Comparison of ENCODE assay signal across 1 cellular context in the genomic region with DNA sequence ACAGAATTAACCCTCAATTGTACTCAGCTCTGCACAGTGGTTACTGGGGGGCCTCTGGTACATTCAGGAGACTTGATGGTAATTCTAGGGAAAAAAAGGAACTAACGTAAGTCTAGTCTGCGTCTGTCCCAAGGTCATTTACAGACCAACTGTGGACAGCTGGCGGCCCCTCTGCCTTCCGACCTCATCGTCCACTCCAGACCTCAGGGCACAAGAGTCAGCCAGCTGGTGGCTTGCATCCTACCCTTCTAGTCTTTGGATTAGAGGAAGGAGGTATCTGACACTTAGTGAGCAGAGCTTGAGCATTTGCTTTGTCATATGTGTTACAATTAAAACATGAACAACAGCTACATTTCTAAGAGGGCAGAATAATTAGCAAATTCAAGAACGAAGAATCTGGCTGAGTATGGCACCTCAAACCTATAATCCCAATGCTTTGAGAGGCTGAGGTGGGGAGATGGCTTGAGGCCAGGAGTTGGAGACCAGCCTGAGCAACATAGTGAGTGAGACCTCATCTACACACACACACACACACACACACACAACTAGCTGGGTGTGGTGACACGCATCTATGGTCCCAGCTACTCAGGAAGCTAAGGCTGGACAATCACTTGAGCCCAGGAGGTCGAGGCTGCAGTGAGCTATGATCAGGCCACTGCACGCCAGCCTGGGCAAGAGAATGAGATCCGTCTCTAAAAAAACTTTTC.
TF ChIP-seq lines count a peak whose summit lies in the region.

No MANE protein-coding gene starts in this region.

TF ChIP-seq in SK-N-SH, 30 proteins besides CTCF, POLR2A, EP300 and RAD21 (continued from another document):
- TF ChIP-seq, protein P1, sequence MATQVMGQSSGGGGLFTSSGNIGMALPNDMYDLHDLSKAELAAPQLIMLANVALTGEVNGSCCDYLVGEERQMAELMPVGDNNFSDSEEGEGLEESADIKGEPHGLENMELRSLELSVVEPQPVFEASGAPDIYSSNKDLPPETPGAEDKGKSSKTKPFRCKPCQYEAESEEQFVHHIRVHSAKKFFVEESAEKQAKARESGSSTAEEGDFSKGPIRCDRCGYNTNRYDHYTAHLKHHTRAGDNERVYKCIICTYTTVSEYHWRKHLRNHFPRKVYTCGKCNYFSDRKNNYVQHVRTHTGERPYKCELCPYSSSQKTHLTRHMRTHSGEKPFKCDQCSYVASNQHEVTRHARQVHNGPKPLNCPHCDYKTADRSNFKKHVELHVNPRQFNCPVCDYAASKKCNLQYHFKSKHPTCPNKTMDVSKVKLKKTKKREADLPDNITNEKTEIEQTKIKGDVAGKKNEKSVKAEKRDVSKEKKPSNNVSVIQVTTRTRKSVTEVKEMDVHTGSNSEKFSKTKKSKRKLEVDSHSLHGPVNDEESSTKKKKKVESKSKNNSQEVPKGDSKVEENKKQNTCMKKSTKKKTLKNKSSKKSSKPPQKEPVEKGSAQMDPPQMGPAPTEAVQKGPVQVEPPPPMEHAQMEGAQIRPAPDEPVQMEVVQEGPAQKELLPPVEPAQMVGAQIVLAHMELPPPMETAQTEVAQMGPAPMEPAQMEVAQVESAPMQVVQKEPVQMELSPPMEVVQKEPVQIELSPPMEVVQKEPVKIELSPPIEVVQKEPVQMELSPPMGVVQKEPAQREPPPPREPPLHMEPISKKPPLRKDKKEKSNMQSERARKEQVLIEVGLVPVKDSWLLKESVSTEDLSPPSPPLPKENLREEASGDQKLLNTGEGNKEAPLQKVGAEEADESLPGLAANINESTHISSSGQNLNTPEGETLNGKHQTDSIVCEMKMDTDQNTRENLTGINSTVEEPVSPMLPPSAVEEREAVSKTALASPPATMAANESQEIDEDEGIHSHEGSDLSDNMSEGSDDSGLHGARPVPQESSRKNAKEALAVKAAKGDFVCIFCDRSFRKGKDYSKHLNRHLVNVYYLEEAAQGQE (IDR thresholded peaks at IDR 0.05; ENCODE audit: low read depth, low read length) = no peak
- no peak for TF ChIP-seq JUND (IDR thresholded peaks at IDR 0.05)
